Comparison of ENCODE assay signal across 1 cellular context in the genomic region with DNA sequence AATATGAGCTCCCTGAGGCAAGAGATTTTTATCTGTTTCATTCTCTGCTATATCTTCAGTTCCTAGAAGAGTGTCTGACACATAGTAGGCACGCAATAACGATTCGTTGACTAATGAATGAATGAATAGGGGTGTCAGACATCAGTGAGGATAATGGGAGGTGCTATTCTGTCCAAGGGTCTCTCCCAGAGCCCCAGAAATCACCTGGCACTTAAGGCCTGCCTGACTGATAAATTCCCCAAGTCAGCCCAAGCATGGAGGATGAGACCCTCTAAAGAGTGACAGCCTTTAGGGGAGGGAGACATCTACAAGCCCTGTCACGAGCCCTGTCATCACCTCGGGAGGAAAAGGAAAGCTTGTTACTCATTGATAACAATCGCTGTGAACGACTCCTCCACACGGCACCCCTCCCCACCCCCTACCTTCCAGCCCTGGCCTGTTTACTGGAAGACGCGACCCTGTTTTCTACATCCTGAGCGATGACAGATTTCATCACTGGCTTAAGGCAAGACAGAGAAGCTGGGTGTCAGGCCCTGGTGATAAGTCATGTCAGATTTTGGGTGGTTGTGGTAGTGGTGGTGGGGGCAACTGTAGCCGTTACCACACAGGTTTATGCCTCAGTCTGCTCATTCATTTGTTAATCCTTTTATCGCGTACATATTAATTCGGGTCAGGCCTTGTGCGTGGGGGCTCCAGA.
A peak's percentile ranks its signal among the peaks of the same experiment; 100 is the strongest.
TF ChIP-seq lines count a peak whose summit lies in the region.

No MANE protein-coding gene starts in this region.

TF ChIP-seq in K562, 482 proteins besides CTCF, POLR2A, EP300 and RAD21 (continued from another document and continues in another):
- TF ChIP-seq ZNF280A (IDR thresholded peaks at IDR 0.05; ENCODE audit: low read depth, partially characterized antibody) (no peak), FOXK1 (CRISPR knock-in tag; IDR thresholded peaks at IDR 0.05; ENCODE audit: borderline replicate concordance) (no peak), ZNF274 (IDR thresholded peaks at IDR 0.05; ENCODE audit: borderline replicate concordance, low read depth, low read length) (no peak), SMARCA4 (IDR thresholded peaks at IDR 0.05) (peak; percentile 95), SNIP1 (IDR thresholded peaks at IDR 0.05; ENCODE audit: low read depth) (no peak), HINFP (tag; conservative IDR thresholded peaks at IDR 0.05; ENCODE audit: low read depth) (no peak; the same call in 1 of the 2 replicates), ZNF3 (CRISPR knock-in tag; IDR thresholded peaks at IDR 0.05) (no peak; the same call in 1 of the 2 replicates), SAFB (IDR thresholded peaks at IDR 0.05; ENCODE audit: borderline replicate concordance, low read depth, low read length) (no peak), NR4A1 (CRISPR knock-in tag; IDR thresholded peaks at IDR 0.05) (no peak), NR4A1 (tag; IDR thresholded peaks at IDR 0.05) (peak; percentile 63), ILF3 (IDR thresholded peaks at IDR 0.05; ENCODE audit: borderline replicate concordance) (no peak), TSC22D4 (tag; IDR thresholded peaks at IDR 0.05) (no peak), TCF7 (IDR thresholded peaks at IDR 0.05; ENCODE audit: borderline replicate concordance) (no peak), ZC3H11A (IDR thresholded peaks at IDR 0.05; ENCODE audit: low read depth, low read length) (peak; percentile 27; the same call in 1 of the 2 replicates), CBFA2T2 (conservative IDR thresholded peaks at IDR 0.05) (peak; percentile 76), CBX3 (IDR thresholded peaks at IDR 0.05; ENCODE audit: borderline replicate concordance in 1 of 2, low read length in 2 of 2) (peak in 1 of 2 experiments; percentile 49; a peak in 1 of 3 replicates), ZNF589 (CRISPR knock-in tag; IDR thresholded peaks at IDR 0.05; ENCODE audit: low read depth) (peak; percentile 84; the same call in 1 of the 2 replicates), ZNF23 (CRISPR knock-in tag; IDR thresholded peaks at IDR 0.05) (no peak), CEBPB (tag; IDR thresholded peaks at IDR 0.05) (peak; percentile 90), DACH1 (IDR thresholded peaks at IDR 0.05; ENCODE audit: partially characterized antibody) (peak; percentile 39), ZHX1 (conservative IDR thresholded peaks at IDR 0.05; ENCODE audit: low read length) (no peak), ZBTB34 (CRISPR knock-in tag; IDR thresholded peaks at IDR 0.05) (no peak), ZNF174 (CRISPR knock-in tag; IDR thresholded peaks at IDR 0.05) (no peak), SRSF7 (optimal IDR thresholded peaks at IDR 0.05; ENCODE audit: low read depth, low read length) (no peak), CHD2 (IDR thresholded peaks at IDR 0.05; ENCODE audit: low read depth, low read length) (peak; percentile 26; the same call in 1 of the 2 replicates), KDM2B (CRISPR knock-in tag; IDR thresholded peaks at IDR 0.05) (no peak), CHD4 (IDR thresholded peaks at IDR 0.05; ENCODE audit: insufficient read depth, insufficient replicate concordance, low read depth, low read length, poor library complexity, severe bottlenecking) (no peak), MIER1 (IDR thresholded peaks at IDR 0.05; ENCODE audit: low read depth) (no peak), SMAD2 (IDR thresholded peaks at IDR 0.05; ENCODE audit: low read depth, low read length) (no peak), NFIC (IDR thresholded peaks at IDR 0.05) (peak; percentile 62)
- TF ChIP-seq, protein P1, sequence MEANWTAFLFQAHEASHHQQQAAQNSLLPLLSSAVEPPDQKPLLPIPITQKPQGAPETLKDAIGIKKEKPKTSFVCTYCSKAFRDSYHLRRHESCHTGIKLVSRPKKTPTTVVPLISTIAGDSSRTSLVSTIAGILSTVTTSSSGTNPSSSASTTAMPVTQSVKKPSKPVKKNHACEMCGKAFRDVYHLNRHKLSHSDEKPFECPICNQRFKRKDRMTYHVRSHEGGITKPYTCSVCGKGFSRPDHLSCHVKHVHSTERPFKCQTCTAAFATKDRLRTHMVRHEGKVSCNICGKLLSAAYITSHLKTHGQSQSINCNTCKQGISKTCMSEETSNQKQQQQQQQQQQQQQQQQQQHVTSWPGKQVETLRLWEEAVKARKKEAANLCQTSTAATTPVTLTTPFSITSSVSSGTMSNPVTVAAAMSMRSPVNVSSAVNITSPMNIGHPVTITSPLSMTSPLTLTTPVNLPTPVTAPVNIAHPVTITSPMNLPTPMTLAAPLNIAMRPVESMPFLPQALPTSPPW (CRISPR knock-in tag; IDR thresholded peaks at IDR 0.05): peak; percentile 95
- TF ChIP-seq, protein P2, sequence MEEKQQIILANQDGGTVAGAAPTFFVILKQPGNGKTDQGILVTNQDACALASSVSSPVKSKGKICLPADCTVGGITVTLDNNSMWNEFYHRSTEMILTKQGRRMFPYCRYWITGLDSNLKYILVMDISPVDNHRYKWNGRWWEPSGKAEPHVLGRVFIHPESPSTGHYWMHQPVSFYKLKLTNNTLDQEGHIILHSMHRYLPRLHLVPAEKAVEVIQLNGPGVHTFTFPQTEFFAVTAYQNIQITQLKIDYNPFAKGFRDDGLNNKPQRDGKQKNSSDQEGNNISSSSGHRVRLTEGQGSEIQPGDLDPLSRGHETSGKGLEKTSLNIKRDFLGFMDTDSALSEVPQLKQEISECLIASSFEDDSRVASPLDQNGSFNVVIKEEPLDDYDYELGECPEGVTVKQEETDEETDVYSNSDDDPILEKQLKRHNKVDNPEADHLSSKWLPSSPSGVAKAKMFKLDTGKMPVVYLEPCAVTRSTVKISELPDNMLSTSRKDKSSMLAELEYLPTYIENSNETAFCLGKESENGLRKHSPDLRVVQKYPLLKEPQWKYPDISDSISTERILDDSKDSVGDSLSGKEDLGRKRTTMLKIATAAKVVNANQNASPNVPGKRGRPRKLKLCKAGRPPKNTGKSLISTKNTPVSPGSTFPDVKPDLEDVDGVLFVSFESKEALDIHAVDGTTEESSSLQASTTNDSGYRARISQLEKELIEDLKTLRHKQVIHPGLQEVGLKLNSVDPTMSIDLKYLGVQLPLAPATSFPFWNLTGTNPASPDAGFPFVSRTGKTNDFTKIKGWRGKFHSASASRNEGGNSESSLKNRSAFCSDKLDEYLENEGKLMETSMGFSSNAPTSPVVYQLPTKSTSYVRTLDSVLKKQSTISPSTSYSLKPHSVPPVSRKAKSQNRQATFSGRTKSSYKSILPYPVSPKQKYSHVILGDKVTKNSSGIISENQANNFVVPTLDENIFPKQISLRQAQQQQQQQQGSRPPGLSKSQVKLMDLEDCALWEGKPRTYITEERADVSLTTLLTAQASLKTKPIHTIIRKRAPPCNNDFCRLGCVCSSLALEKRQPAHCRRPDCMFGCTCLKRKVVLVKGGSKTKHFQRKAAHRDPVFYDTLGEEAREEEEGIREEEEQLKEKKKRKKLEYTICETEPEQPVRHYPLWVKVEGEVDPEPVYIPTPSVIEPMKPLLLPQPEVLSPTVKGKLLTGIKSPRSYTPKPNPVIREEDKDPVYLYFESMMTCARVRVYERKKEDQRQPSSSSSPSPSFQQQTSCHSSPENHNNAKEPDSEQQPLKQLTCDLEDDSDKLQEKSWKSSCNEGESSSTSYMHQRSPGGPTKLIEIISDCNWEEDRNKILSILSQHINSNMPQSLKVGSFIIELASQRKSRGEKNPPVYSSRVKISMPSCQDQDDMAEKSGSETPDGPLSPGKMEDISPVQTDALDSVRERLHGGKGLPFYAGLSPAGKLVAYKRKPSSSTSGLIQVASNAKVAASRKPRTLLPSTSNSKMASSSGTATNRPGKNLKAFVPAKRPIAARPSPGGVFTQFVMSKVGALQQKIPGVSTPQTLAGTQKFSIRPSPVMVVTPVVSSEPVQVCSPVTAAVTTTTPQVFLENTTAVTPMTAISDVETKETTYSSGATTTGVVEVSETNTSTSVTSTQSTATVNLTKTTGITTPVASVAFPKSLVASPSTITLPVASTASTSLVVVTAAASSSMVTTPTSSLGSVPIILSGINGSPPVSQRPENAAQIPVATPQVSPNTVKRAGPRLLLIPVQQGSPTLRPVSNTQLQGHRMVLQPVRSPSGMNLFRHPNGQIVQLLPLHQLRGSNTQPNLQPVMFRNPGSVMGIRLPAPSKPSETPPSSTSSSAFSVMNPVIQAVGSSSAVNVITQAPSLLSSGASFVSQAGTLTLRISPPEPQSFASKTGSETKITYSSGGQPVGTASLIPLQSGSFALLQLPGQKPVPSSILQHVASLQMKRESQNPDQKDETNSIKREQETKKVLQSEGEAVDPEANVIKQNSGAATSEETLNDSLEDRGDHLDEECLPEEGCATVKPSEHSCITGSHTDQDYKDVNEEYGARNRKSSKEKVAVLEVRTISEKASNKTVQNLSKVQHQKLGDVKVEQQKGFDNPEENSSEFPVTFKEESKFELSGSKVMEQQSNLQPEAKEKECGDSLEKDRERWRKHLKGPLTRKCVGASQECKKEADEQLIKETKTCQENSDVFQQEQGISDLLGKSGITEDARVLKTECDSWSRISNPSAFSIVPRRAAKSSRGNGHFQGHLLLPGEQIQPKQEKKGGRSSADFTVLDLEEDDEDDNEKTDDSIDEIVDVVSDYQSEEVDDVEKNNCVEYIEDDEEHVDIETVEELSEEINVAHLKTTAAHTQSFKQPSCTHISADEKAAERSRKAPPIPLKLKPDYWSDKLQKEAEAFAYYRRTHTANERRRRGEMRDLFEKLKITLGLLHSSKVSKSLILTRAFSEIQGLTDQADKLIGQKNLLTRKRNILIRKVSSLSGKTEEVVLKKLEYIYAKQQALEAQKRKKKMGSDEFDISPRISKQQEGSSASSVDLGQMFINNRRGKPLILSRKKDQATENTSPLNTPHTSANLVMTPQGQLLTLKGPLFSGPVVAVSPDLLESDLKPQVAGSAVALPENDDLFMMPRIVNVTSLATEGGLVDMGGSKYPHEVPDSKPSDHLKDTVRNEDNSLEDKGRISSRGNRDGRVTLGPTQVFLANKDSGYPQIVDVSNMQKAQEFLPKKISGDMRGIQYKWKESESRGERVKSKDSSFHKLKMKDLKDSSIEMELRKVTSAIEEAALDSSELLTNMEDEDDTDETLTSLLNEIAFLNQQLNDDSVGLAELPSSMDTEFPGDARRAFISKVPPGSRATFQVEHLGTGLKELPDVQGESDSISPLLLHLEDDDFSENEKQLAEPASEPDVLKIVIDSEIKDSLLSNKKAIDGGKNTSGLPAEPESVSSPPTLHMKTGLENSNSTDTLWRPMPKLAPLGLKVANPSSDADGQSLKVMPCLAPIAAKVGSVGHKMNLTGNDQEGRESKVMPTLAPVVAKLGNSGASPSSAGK (IDR thresholded peaks at IDR 0.05): no peak; the same call in 1 of the 2 replicates
- TF ChIP-seq, protein P3, sequence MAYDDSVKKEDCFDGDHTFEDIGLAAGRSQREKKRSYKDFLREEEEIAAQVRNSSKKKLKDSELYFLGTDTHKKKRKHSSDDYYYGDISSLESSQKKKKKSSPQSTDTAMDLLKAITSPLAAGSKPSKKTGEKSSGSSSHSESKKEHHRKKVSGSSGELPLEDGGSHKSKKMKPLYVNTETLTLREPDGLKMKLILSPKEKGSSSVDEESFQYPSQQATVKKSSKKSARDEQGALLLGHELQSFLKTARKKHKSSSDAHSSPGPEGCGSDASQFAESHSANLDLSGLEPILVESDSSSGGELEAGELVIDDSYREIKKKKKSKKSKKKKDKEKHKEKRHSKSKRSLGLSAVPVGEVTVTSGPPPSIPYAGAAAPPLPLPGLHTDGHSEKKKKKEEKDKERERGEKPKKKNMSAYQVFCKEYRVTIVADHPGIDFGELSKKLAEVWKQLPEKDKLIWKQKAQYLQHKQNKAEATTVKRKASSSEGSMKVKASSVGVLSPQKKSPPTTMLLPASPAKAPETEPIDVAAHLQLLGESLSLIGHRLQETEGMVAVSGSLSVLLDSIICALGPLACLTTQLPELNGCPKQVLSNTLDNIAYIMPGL (CRISPR knock-in tag; IDR thresholded peaks at IDR 0.05): no peak
